Comparison of ENCODE assay signal across 28 cellular contexts in genomic region chr22:22418163-22418549, GRCh38.
"Had no signal": no experiment of that assay in that cellular context is flagged by ENCODE, and none has a peak within 500 bp of the region (broad histone marks: within the 10 kb centered on the region; RNA-seq: fewer than 3 reads in every experiment).

No MANE protein-coding gene starts in this region.

- H3K27ac Mint-ChIP-seq: dendritic cell treated with granulocyte-macrophage colony-stimulating factor and Interleukin-4, amounts not matched to agents 40 ng/mL and 50 ng/mL, for 4 days; effector memory CD8-positive, alpha-beta T cell; endodermal cell had no signal

- FAIRE-seq: colon, endometrium, frontal cortex had no signal

- H3K27ac ChIP-seq: colonic mucosa, coronary artery, dorsolateral prefrontal cortex, epithelial cell of prostate, esophagus squamous epithelium, foreskin keratinocyte, gastrocnemius medialis, gastroesophageal sphincter, heart left ventricle, heart right ventricle, hepatocyte had no signal

- H3K9me3 Mint-ChIP-seq: dendritic cell treated with granulocyte-macrophage colony-stimulating factor and Interleukin-4, amounts not matched to agents 40 ng/mL and 50 ng/mL, for 4 days; effector memory CD8-positive, alpha-beta T cell; endodermal cell had no signal

- DNase-seq: colonic mucosa; cortex of kidney; dermis blood vessel endothelial cell; dorsolateral prefrontal cortex; effector CD4-positive, alpha-beta T cell; effector CD8-positive, alpha-beta T cell; effector memory CD4-positive, alpha-beta T cell; effector memory CD8-positive, alpha-beta T cell; endodermal cell; erythroblast; esophagus squamous epithelium; foreskin fibroblast; foreskin keratinocyte; foreskin melanocyte; gastrocnemius medialis; glutamatergic neuron; head of caudate nucleus; heart left ventricle; heart right ventricle had no signal

- H3K36me3 ChIP-seq: colonic mucosa, esophagus squamous epithelium, gastrocnemius medialis, gastroesophageal sphincter, heart left ventricle, heart right ventricle had no signal

- H2AFZ ChIP-seq: hepatocyte had no signal

- H3K27me3 ChIP-seq: colonic mucosa had no signal

- ATAC-seq: effector memory CD8-positive, alpha-beta T cell; esophagus mucosa; foreskin keratinocyte; gastrocnemius medialis; gastroesophageal sphincter; heart left ventricle; heart right ventricle had no signal

- H3K4me2 ChIP-seq: hepatocyte had no signal

- H3K4me3 Mint-ChIP-seq: dendritic cell treated with granulocyte-macrophage colony-stimulating factor and Interleukin-4, amounts not matched to agents 40 ng/mL and 50 ng/mL, for 4 days; effector memory CD8-positive, alpha-beta T cell; endodermal cell had no signal

- H3K9me3 ChIP-seq: colonic mucosa, esophagus squamous epithelium, gastrocnemius medialis had no signal

- H3K4me1 ChIP-seq: colonic mucosa, esophagus squamous epithelium, foreskin keratinocyte, gastrocnemius medialis, gastroesophageal sphincter, heart left ventricle, heart right ventricle had no signal

- H3K4me1 Mint-ChIP-seq: endodermal cell had no signal

- H3K79me2 ChIP-seq: hepatocyte had no signal

- H3K4me3 ChIP-seq: colonic mucosa, coronary artery, dorsolateral prefrontal cortex, esophagus squamous epithelium, gastrocnemius medialis, gastroesophageal sphincter, heart left ventricle, heart right ventricle, hepatocyte had no signal
